12 cellular contexts compared by ENCODE assay signal in the genomic region with DNA sequence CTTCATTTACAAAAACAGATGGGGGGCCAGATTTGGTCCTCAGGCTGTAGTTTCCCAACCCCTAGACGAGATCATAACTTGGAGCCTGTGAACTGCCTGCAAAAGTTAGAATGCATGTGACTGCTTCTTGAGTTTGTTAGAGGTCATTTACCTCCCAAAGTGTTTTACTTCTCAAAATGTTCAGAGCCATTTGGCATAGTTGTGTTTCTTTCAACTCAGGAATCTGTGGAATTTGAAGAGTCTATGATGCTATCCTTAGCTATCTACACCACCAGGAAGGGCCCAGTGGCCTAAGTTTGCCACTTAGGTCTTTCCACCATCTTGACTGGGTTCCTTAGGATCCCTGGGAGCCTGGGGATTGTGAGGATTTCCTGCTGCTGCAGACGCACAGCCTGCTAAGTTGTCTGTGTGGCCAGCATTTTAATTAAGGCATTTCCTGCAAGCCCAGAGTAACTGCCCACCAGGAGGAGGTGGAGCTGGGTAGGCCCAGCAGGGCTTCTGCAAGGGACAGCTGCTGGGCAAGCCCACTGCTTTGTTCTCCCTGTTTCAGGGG. TPM values are rescaled to one million over a fixed set of nuclear protein-coding genes. Genes with fewer than 3 reads are reported as not detected.
DNase-seq lines count a peak whose midpoint lies in the region; ATAC-seq and TF ChIP-seq lines count a peak whose summit lies in the region.
"Had no signal": no experiment of that assay in that cellular context is flagged by ENCODE, and none has a peak within 500 bp of the region (broad histone marks: within the 10 kb centered on the region; RNA-seq: fewer than 3 reads in every experiment).

No MANE protein-coding gene starts in this region.

- H3K9ac ChIP-seq in SK-N-SH = peak overlapping the region; percentile 25; the same call in 1 of the 2 replicates

- H3K4me1 ChIP-seq in SK-N-SH (ENCODE audit: control insufficient read depth in 1 of 2, insufficient read depth in 2 of 2, low read depth in 1 of 2, low read length in 1 of 2) = peaks cover 9 to 20% of the 10 kb centered on the region in 2 experiments; a peak in 3 of 4 replicates

- WGBS in SK-N-SH (ENCODE audit: low lambda C conversion rate) = 49% methylated on average over 2 of the region's 2 CpGs

- ATAC-seq in natural killer cell treated with Interleukin-12 subunit alpha and Interleukin-12 subunit beta and Interleukin-15 and Interleukin-18, amount 100 ng/mL, for 72 hours = no peak

- no peak for TF ChIP-seq RAD21 in SK-N-SH (IDR thresholded peaks at IDR 0.05; ENCODE audit: low read length)

- TF ChIP-seq CTCF in SK-N-SH (IDR thresholded peaks at IDR 0.05) = no peak
- no peak for TF ChIP-seq CTCF in fibroblast of the aortic adventitia (IDR thresholded peaks at IDR 0.05; ENCODE audit: insufficient read depth, low read length)

- H4K20me1 ChIP-seq in SK-N-SH (ENCODE audit: insufficient read depth) = no peaks in the 10 kb centered on the region

- no peaks in the 10 kb centered on the region for H3K9me3 Mint-ChIP-seq in natural killer cell treated with Interleukin-12 subunit alpha and Interleukin-12 subunit beta and Interleukin-15 and Interleukin-18, amount 100 ng/mL, for 72 hours

- H3K4me3 ChIP-seq in SK-N-SH (ENCODE audit: low read depth in 2 of 2, low read length in 1 of 2) (no peak overlapping the region), fibroblast of the aortic adventitia (ENCODE audit: low read depth, low read length) (no peak overlapping the region)
- H3K4me3 ChIP-seq: PC-9, sigmoid colon had no signal

- DNase-seq in GM04504 (ENCODE audit: low read depth) (peak; percentile 58), SK-N-SH (peak; percentile 24), fibroblast of the aortic adventitia (ENCODE audit: low read depth) (peak; percentile 80), renal cortical epithelial cell (ENCODE audit: low read depth) (peak; percentile 68), NCI-H2029 treated with DMSO at 0.1 percent for 48 hours (lab: John Stamatoyannopoulos, UW) (no peak), GM19240 (ENCODE audit: insufficient read length, low spot score) (no peak)
- DNase-seq in stimulated activated CD4-positive, alpha-beta T cell treated with anti-CD3 and anti-CD28 coated beads, Interleukin-2, amount 100 ng/mL, for 48 hours = no peak
- no peak for DNase-seq in natural killer cell treated with Interleukin-12 subunit alpha and Interleukin-12 subunit beta and Interleukin-15 and Interleukin-18, amount 100 ng/mL, for 72 hours (ENCODE audit: low spot score)
- DNase-seq: activated gamma-delta T cell treated with Interleukin-2 at 50 U/mL for 16 hours, NCI-H1694 treated with DMSO at 0.1 percent for 48 hours, PC-9, sigmoid colon had no signal

- H3K79me2 ChIP-seq in SK-N-SH (ENCODE audit: insufficient read depth) = no peaks in the 10 kb centered on the region

- CTCF ChIA-PET in SK-N-SH (lab: Yijun Ruan, JAX) = interaction anchor here (2.4 kb wide), 1 partner anchor 10 kb away, joined by 6 read pairs; no protein-coding TSS in a partner anchor

- H3K9me3 ChIP-seq in SK-N-SH = no peaks in the 10 kb centered on the region
- H3K9me3 ChIP-seq: sigmoid colon had no signal

- H3K36me3 Mint-ChIP-seq in natural killer cell treated with Interleukin-12 subunit alpha and Interleukin-12 subunit beta and Interleukin-15 and Interleukin-18, amount 100 ng/mL, for 72 hours = peaks cover 24% of the 10 kb centered on the region

- no peak overlapping the region for H3K4me3 Mint-ChIP-seq in natural killer cell treated with Interleukin-12 subunit alpha and Interleukin-12 subunit beta and Interleukin-15 and Interleukin-18, amount 100 ng/mL, for 72 hours

- H3K4me1 Mint-ChIP-seq in natural killer cell treated with Interleukin-12 subunit alpha and Interleukin-12 subunit beta and Interleukin-15 and Interleukin-18, amount 100 ng/mL, for 72 hours (ENCODE audit: low read depth in 2 of 2) = peaks cover 9 to 19% of the 10 kb centered on the region in 2 donors

- no peak overlapping the region for H3K27ac Mint-ChIP-seq in natural killer cell treated with Interleukin-12 subunit alpha and Interleukin-12 subunit beta and Interleukin-15 and Interleukin-18, amount 100 ng/mL, for 72 hours

- TF ChIP-seq EP300 in SK-N-SH (IDR thresholded peaks at IDR 0.05; ENCODE audit: borderline replicate concordance in 1 of 2, low read depth in 1 of 2, low read length in 1 of 2) = no peak

- no peaks in the 10 kb centered on the region for H3K9me2 ChIP-seq in SK-N-SH

- POLR2A ChIA-PET in SK-N-SH (lab: Yijun Ruan, JAX) = no interaction called here

- H3K27me3 Mint-ChIP-seq in natural killer cell treated with Interleukin-12 subunit alpha and Interleukin-12 subunit beta and Interleukin-15 and Interleukin-18, amount 100 ng/mL, for 72 hours = no peaks in the 10 kb centered on the region

- H3K27ac ChIP-seq in SK-N-SH (ENCODE audit: low read depth in 2 of 2, low read length in 1 of 2) = peak overlapping the region; percentile 73 to 76
- H3K27ac ChIP-seq: PC-9 had no signal

- no peak overlapping the region for H2AFZ ChIP-seq in SK-N-SH (ENCODE audit: low read depth)
- H2AFZ ChIP-seq: PC-9 had no signal

- peaks cover 81 to 83% of the 10 kb centered on the region in 2 experiments for H3K36me3 ChIP-seq in SK-N-SH (replicated peaks in 1 of 2; ENCODE audit: control insufficient read depth in 1 of 2, insufficient read depth in 2 of 2, low read length in 1 of 2)

- peaks cover 27% of the 10 kb centered on the region for H3F3A ChIP-seq in SK-N-SH (replicated peaks; ENCODE audit: insufficient read depth)

- H3K4me2 ChIP-seq in SK-N-SH = no peak overlapping the region
- H3K4me2 ChIP-seq: PC-9 had no signal

- no peaks in the 10 kb centered on the region for H3K27me3 ChIP-seq in SK-N-SH (ENCODE audit: insufficient read depth)
- H3K27me3 ChIP-seq: sigmoid colon had no signal

TF ChIP-seq in SK-N-SH, 30 proteins besides CTCF, POLR2A, EP300 and RAD21 (continues in another document):
- TF ChIP-seq, protein P1, sequence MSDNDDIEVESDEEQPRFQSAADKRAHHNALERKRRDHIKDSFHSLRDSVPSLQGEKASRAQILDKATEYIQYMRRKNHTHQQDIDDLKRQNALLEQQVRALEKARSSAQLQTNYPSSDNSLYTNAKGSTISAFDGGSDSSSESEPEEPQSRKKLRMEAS (IDR thresholded peaks at IDR 0.05; ENCODE audit: low read depth) = no peak
- TF ChIP-seq GABPA (IDR thresholded peaks at IDR 0.05; ENCODE audit: low read depth) (no peak), SIN3A (IDR thresholded peaks at IDR 0.05; ENCODE audit: borderline replicate concordance, low read depth, low read length) (no peak), MXI1 (IDR thresholded peaks at IDR 0.05; ENCODE audit: low read depth, low read length) (no peak), CHD2 (IDR thresholded peaks at IDR 0.05; ENCODE audit: low read length, partially characterized antibody) (no peak), NFIC (IDR thresholded peaks at IDR 0.05; ENCODE audit: borderline replicate concordance) (0 out of 2 replicates have a peak, but pooled peaks have one; percentile 10), SMC3 (IDR thresholded peaks at IDR 0.05; ENCODE audit: low read depth, low read length) (no peak), EZH2phosphoT487 (IDR thresholded peaks at IDR 0.05; ENCODE audit: borderline replicate concordance, low read depth) (no peak), FOXM1 (IDR thresholded peaks at IDR 0.05; ENCODE audit: low read depth) (no peak), RCOR1 (IDR thresholded peaks at IDR 0.05; ENCODE audit: low read length) (no peak)
- TF ChIP-seq, protein P2, sequence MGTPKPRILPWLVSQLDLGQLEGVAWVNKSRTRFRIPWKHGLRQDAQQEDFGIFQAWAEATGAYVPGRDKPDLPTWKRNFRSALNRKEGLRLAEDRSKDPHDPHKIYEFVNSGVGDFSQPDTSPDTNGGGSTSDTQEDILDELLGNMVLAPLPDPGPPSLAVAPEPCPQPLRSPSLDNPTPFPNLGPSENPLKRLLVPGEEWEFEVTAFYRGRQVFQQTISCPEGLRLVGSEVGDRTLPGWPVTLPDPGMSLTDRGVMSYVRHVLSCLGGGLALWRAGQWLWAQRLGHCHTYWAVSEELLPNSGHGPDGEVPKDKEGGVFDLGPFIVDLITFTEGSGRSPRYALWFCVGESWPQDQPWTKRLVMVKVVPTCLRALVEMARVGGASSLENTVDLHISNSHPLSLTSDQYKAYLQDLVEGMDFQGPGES (IDR thresholded peaks at IDR 0.05; ENCODE audit: low read depth, low read length) = no peak
- TF ChIP-seq, protein P3, sequence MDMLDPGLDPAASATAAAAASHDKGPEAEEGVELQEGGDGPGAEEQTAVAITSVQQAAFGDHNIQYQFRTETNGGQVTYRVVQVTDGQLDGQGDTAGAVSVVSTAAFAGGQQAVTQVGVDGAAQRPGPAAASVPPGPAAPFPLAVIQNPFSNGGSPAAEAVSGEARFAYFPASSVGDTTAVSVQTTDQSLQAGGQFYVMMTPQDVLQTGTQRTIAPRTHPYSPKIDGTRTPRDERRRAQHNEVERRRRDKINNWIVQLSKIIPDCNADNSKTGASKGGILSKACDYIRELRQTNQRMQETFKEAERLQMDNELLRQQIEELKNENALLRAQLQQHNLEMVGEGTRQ (IDR thresholded peaks at IDR 0.05; ENCODE audit: borderline replicate concordance, low read depth, low read length) = no peak
- TF ChIP-seq, protein P4, sequence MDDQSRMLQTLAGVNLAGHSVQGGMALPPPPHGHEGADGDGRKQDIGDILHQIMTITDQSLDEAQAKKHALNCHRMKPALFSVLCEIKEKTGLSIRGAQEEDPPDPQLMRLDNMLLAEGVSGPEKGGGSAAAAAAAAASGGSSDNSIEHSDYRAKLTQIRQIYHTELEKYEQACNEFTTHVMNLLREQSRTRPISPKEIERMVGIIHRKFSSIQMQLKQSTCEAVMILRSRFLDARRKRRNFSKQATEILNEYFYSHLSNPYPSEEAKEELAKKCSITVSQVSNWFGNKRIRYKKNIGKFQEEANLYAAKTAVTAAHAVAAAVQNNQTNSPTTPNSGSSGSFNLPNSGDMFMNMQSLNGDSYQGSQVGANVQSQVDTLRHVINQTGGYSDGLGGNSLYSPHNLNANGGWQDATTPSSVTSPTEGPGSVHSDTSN (IDR thresholded peaks at IDR 0.05) = no peak

RNA-seq across cellular contexts. Expression of a gene that starts 53.1 kb away (rescaled TPM):
- polyA plus RNA-seq in SK-N-SH (2012; rRNA removed) = 56.8 and 61.8 TPM in 2 replicates
- 79.8 and 82.4 TPM in 2 replicates for polyA plus RNA-seq in SK-N-SH (2012; cell fraction: cytosol; rRNA removed)
- 15.0 and 31.1 TPM in 2 replicates for polyA plus RNA-seq in SK-N-SH (2012; cell fraction: nucleus; rRNA removed)
- total RNA-seq in fibroblast of the aortic adventitia (ENCODE audit: low replicate concordance) (136 and 190 TPM in 2 replicates), renal cortical epithelial cell (122 and 354 TPM in 2 replicates)
- 100 to 1,000 TPM; 152 to 164 TPM for total RNA-seq in natural killer cell treated with Interleukin-12 subunit alpha and Interleukin-12 subunit beta and Interleukin-15 and Interleukin-18, amount 100 ng/mL, for 72 hours

Comparison
In these comparisons a context has a peak if more than half of its experiments do, and no peak if none do; other contexts are left out.
1. DNase-seq: peak in GM04504 (single experiment), SK-N-SH (single experiment), fibroblast of the aortic adventitia (single experiment) and renal cortical epithelial cell (single experiment); none in NCI-H2029 treated with DMSO at 0.1 percent for 48 hours (single experiment), stimulated activated CD4-positive, alpha-beta T cell treated with anti-CD3 and anti-CD28 coated beads, Interleukin-2, amount 100 ng/mL, for 48 hours (0 of 2), GM19240 (single experiment) and natural killer cell treated with Interleukin-12 subunit alpha and Interleukin-12 subunit beta and Interleukin-15 and Interleukin-18, amount 100 ng/mL, for 72 hours (single experiment).